ENCODE assay signal across 8 cellular contexts in the genomic region with DNA sequence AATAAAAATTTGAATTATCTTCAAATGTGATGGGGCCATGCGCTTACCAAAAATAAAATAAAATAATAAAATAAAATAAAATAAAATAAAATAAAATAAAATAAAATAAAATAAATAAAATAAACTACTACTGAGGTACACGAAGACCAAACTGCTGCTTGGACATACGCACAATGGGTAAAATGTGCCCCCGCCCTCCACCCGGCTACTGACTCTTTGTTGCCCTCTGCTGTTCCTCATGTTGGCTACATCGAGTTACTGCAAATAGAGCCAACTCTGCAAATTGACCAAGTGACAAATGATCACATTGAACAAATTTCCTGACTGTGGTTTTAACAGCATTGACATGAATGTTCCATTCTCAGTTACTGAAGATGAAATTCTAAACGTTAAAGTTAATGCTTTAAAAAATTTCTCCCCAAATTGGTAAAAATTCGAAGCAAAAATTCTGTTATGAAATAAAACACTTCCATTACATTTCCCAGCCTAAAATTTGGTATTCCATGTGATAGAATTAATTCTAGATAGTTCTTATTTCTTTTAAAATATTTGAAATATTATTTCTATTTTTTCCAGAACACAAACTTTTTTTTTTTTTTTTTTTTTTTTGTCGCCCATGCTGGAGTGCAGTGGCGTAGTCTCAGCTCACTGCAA. TPM values are rescaled to one million over a fixed set of nuclear protein-coding genes. Genes with fewer than 3 reads are reported as not detected.
DNase-seq lines count a peak whose midpoint lies in the region; ATAC-seq and TF ChIP-seq lines count a peak whose summit lies in the region.

No MANE protein-coding gene starts in this region.

- no peaks in the 10 kb centered on the region for H3K4me1 Mint-ChIP-seq in activated T-helper 2 cell treated with anti-CD3 and anti-CD28 coated beads, Interferon-gamma antibody, Interleukin-2, Interleukin-4, amounts not matched to agents 10 μg/mL and 5 μg/mL and 100 μg/mL, durations not matched to agents 14 hours and 24 hours and 36 hours (ENCODE audit: low read depth)

- no peak overlapping the region for H2AFZ ChIP-seq in neural cell (ENCODE audit: low read depth, low read length)

- no peaks in the 10 kb centered on the region for H3F3A ChIP-seq in neural cell (ENCODE audit: insufficient read depth, low read length, poor library complexity, severe bottlenecking)

- H3K9me3 ChIP-seq in WERI-Rb-1 (ENCODE audit: severe bottlenecking) (no peaks in the 10 kb centered on the region), esophagus squamous epithelium (no peaks in the 10 kb centered on the region), neural cell (ENCODE audit: low read length) (no peaks in the 10 kb centered on the region)

- DNase-seq in AG09319 (ENCODE audit: extremely low read depth, low read depth) (no peak), GM13976 (ENCODE audit: low spot score) (peak; percentile 75), NCI-H2081 (lab: John Stamatoyannopoulos, UW) (peak; percentile 83 to 85), WERI-Rb-1 (peak; percentile 75), esophagus squamous epithelium (lab: John Stamatoyannopoulos, UW) (no peak)
- no peak for DNase-seq in activated T-helper 2 cell treated with anti-CD3 and anti-CD28 coated beads, Interferon-gamma antibody, Interleukin-2, Interleukin-4, amounts not matched to agents 10 μg/mL and 5 μg/mL and 100 μg/mL, durations not matched to agents 14 hours and 24 hours and 36 hours (ENCODE audit: low spot score)

- no peak overlapping the region for H3K4me3 Mint-ChIP-seq in activated T-helper 2 cell treated with anti-CD3 and anti-CD28 coated beads, Interferon-gamma antibody, Interleukin-2, Interleukin-4, amounts not matched to agents 10 μg/mL and 5 μg/mL and 100 μg/mL, durations not matched to agents 14 hours and 24 hours and 36 hours (ENCODE audit: low read depth)

- H3K36me3 Mint-ChIP-seq in activated T-helper 2 cell treated with anti-CD3 and anti-CD28 coated beads, Interferon-gamma antibody, Interleukin-2, Interleukin-4, amounts not matched to agents 10 μg/mL and 5 μg/mL and 100 μg/mL, durations not matched to agents 14 hours and 24 hours and 36 hours (ENCODE audit: low read depth) = no peaks in the 10 kb centered on the region

- H3K36me3 ChIP-seq in WERI-Rb-1 (no peaks in the 10 kb centered on the region), esophagus squamous epithelium (no peaks in the 10 kb centered on the region), neural cell (ENCODE audit: insufficient read depth, low read length) (no peaks in the 10 kb centered on the region)

- no peaks in the 10 kb centered on the region for H3K9me2 ChIP-seq in neural cell (ENCODE audit: insufficient read depth, low read length)

- TF ChIP-seq EP300 in neural cell (conservative IDR thresholded peaks at IDR 0.05; ENCODE audit: poor library complexity, severe bottlenecking) = no peak

- in situ Hi-C loops in GM13976 (cut with MboI; ENCODE audit: low sequenced_read_pairs, unreplicated experiment) = no loop called here

- ATAC-seq in HG02798 (IDR thresholded peaks at IDR 0.05; ENCODE audit: poor library complexity, unreplicated experiment) = peak; percentile 80

- H3K27ac Mint-ChIP-seq in activated T-helper 2 cell treated with anti-CD3 and anti-CD28 coated beads, Interferon-gamma antibody, Interleukin-2, Interleukin-4, amounts not matched to agents 10 μg/mL and 5 μg/mL and 100 μg/mL, durations not matched to agents 14 hours and 24 hours and 36 hours = no peak overlapping the region

- no peaks in the 10 kb centered on the region for H4K20me1 ChIP-seq in neural cell (ENCODE audit: insufficient read depth)

- TF ChIP-seq RAD21 in neural cell (conservative IDR thresholded peaks at IDR 0.05) = no peak

- H3K4me2 ChIP-seq in neural cell (ENCODE audit: low read length) = no peak overlapping the region

- H3K27me3 Mint-ChIP-seq in activated T-helper 2 cell treated with anti-CD3 and anti-CD28 coated beads, Interferon-gamma antibody, Interleukin-2, Interleukin-4, amounts not matched to agents 10 μg/mL and 5 μg/mL and 100 μg/mL, durations not matched to agents 14 hours and 24 hours and 36 hours (ENCODE audit: low read depth) = no peaks in the 10 kb centered on the region

- H3K4me1 ChIP-seq in esophagus squamous epithelium = no peaks in the 10 kb centered on the region

- WGBS in esophagus squamous epithelium, 2 donors = 37 to 43% methylated on average over 10 of the region's 10 CpGs

- H3K4me3 ChIP-seq in WERI-Rb-1 (ENCODE audit: low read depth, low read length) = no peak overlapping the region
- H3K4me3 ChIP-seq in esophagus squamous epithelium = no peak overlapping the region
- H3K4me3 ChIP-seq in neural cell (ENCODE audit: low read length) = no peak overlapping the region

- no peak overlapping the region for H3K9ac ChIP-seq in neural cell (ENCODE audit: low read length)

- H3K79me2 ChIP-seq in neural cell (replicated peaks; ENCODE audit: insufficient read depth, low read length) = no peaks in the 10 kb centered on the region

- H3K27ac ChIP-seq in WERI-Rb-1 (no peak overlapping the region), esophagus squamous epithelium (no peak overlapping the region), neural cell (ENCODE audit: low read length) (no peak overlapping the region)

- H3K9me3 Mint-ChIP-seq in activated T-helper 2 cell treated with anti-CD3 and anti-CD28 coated beads, Interferon-gamma antibody, Interleukin-2, Interleukin-4, amounts not matched to agents 10 μg/mL and 5 μg/mL and 100 μg/mL, durations not matched to agents 14 hours and 24 hours and 36 hours = no peaks in the 10 kb centered on the region

- TF ChIP-seq POLR2A in esophagus squamous epithelium (IDR thresholded peaks at IDR 0.05) = no peak

- H3K27me3 ChIP-seq in WERI-Rb-1 (ENCODE audit: insufficient read depth, low read depth, severe bottlenecking) (no peaks in the 10 kb centered on the region), esophagus squamous epithelium (no peaks in the 10 kb centered on the region), neural cell (ENCODE audit: insufficient read depth, low read depth, low read length) (no peaks in the 10 kb centered on the region)

- TF ChIP-seq CTCF in AG09319 (IDR thresholded peaks at IDR 0.05; ENCODE audit: low read depth, low read length) = peak; percentile 78
- TF ChIP-seq CTCF in GM13976 (IDR thresholded peaks at IDR 0.05; ENCODE audit: borderline replicate concordance, control extremely low read depth, extremely low read depth, insufficient read depth, missing control alignments) = peak; percentile 56
- TF ChIP-seq CTCF in WERI-Rb-1 (IDR thresholded peaks at IDR 0.05; ENCODE audit: low read depth, low read length) = peak; percentile 80
- TF ChIP-seq CTCF in esophagus squamous epithelium (IDR thresholded peaks at IDR 0.05) = peak; percentile 8 to 57 (median 40)
- TF ChIP-seq CTCF in neural cell (IDR thresholded peaks at IDR 0.05; ENCODE audit: poor library complexity, severe bottlenecking) = peak; percentile 48

- intact Hi-C loops in esophagus squamous epithelium (cut with DNase I) = no loop called here
- intact Hi-C loops in activated T-helper 2 cell treated with anti-CD3 and anti-CD28 coated beads, Interferon-gamma antibody, Interleukin-2, Interleukin-4, amounts not matched to agents 10 μg/mL and 5 μg/mL and 100 μg/mL, durations not matched to agents 14 hours and 24 hours and 36 hours (cut with micrococcal nuclease) = loop anchor here (1.0 to 5.0 kb wide), 3 partner anchors 121 to 485 kb away; a partner anchor contains a TSS

TF ChIP-seq in neural cell, 6 proteins besides CTCF, POLR2A, EP300 and RAD21:
- TF ChIP-seq EZH2 (IDR thresholded peaks at IDR 0.05; ENCODE audit: borderline replicate concordance, insufficient read depth, low read length, poor library complexity, severe bottlenecking) (no peak), MXI1 (conservative IDR thresholded peaks at IDR 0.05; ENCODE audit: poor library complexity, severe bottlenecking) (no peak), SMC3 (conservative IDR thresholded peaks at IDR 0.05; ENCODE audit: poor library complexity) (no peak)

RNA-seq across cellular contexts. Expression of a gene that starts 18.8 kb away (rescaled TPM):
- total RNA-seq in esophagus squamous epithelium = 1 to 10 TPM in 1 of 4 donors, under 1 TPM in 1, not detected in 2; 0.85 to 6.7 TPM
- polyA plus RNA-seq in neural cell = 0.44 and 0.50 TPM in 2 replicates
- polyA minus RNA-seq in neural cell = 0.49 TPM in 1 of 2 replicates, not detected in the other
- total RNA-seq in activated T-helper 2 cell treated with anti-CD3 and anti-CD28 coated beads, Interferon-gamma antibody, Interleukin-2, Interleukin-4, amounts not matched to agents 10 μg/mL and 5 μg/mL and 100 μg/mL, durations not matched to agents 14 hours and 24 hours and 36 hours = not detected in 2 replicates

Comparison
In these comparisons a context has a peak if more than half of its experiments do, and no peak if none do; other contexts are left out.
1. DNase-seq: peak in GM13976 (single experiment), NCI-H2081 (2 of 2) and WERI-Rb-1 (single experiment); none in AG09319 (single experiment), esophagus squamous epithelium (single experiment) and activated T-helper 2 cell treated with anti-CD3 and anti-CD28 coated beads, Interferon-gamma antibody, Interleukin-2, Interleukin-4, amounts not matched to agents 10 μg/mL and 5 μg/mL and 100 μg/mL, durations not matched to agents 14 hours and 24 hours and 36 hours (single experiment).
2. Peak in every context shown above with its lines, with median percentiles within 50 percentile points of each other: CTCF ChIP-seq.